ENCODE assay signal across 8 cellular contexts in genomic region chr6:149318581-149319286, GRCh38. TPM values are rescaled to one million over a fixed set of nuclear protein-coding genes. Genes with fewer than 3 reads are reported as not detected.
DNase-seq lines count a peak whose midpoint lies in the region; ATAC-seq, FAIRE-seq and TF ChIP-seq lines count a peak whose summit lies in the region.

No MANE protein-coding gene starts in this region.

- intact Hi-C loops in K562 (cut with micrococcal nuclease) (loop anchor here (5.0 kb wide), 3 partner anchors 89 to 176 kb away; no protein-coding TSS in a partner anchor), testis (cut with DNase I; ENCODE audit: low total_unique reads) (no loop called here)

- H3K9ac ChIP-seq in K562 (ENCODE audit: insufficient read depth in 1 of 2, low read depth in 2 of 2, low read length in 2 of 2), result peak overlapping the region; percentile 67 to 96; a peak in 3 of 4 replicates
- peak overlapping the region; percentile 79 to 81 for H3K9ac ChIP-seq in liver (ENCODE audit: low read depth in 1 of 2, low read length in 2 of 2)

- in situ Hi-C loops in K562 (cut with MboI), result no loop called here

- peak overlapping the region; percentile 88 for H3K4me2 ChIP-seq in K562 (ENCODE audit: insufficient read depth, low read length)

- H3K4me1 ChIP-seq in K562 (replicated peaks in 1 of 2; ENCODE audit: control insufficient read depth in 2 of 2, insufficient read depth in 2 of 2, low read length in 2 of 2), result peaks cover 7 to 9% of the 10 kb centered on the region in 2 experiments; a peak in 3 of 5 replicates
- H3K4me1 ChIP-seq in liver (ENCODE audit: control insufficient read depth in 4 of 4, insufficient read depth in 4 of 4, low read length in 3 of 4), result peaks cover 5 to 32% (median 16%) of the 10 kb centered on the region in 4 donors
- peaks cover 24% of the 10 kb centered on the region for H3K4me1 ChIP-seq in testis

- peak; percentile 20 for ATAC-seq in GM21515 (IDR thresholded peaks at IDR 0.05; ENCODE audit: unreplicated experiment)
- peak; percentile 8; the same call in 2 of the 3 replicates for ATAC-seq in K562
- no peak for ATAC-seq in omental fat pad (ENCODE audit: low FRiP score)

- H3K9me3 ChIP-seq in K562 (replicated peaks; ENCODE audit: control insufficient read depth, insufficient read depth, low read depth, low read length) (no peaks in the 10 kb centered on the region), liver (ENCODE audit: control insufficient read depth in 4 of 4, low read length in 3 of 4) (no peaks in the 10 kb centered on the region), testis (no peaks in the 10 kb centered on the region)

- TF ChIP-seq EP300 in K562 (IDR thresholded peaks at IDR 0.05; ENCODE audit: low read length), result no peak

- no peaks in the 10 kb centered on the region for H3K9me1 ChIP-seq in K562 (ENCODE audit: control insufficient read depth, insufficient read depth, low read length)

- POLR2A ChIA-PET in K562 (lab: Yijun Ruan, JAX), result interaction anchor here (1.2 to 1.6 kb wide), 3 partner anchors 14 to 25 kb away, joined by 3 to 5 read pairs (median 3); no protein-coding TSS in a partner anchor

- peak overlapping the region; percentile 89 for H3K4me3 ChIP-seq in K562
- peak overlapping the region; percentile 78 to 98 (median 91) for H3K4me3 ChIP-seq in liver (ENCODE audit: low read depth in 1 of 3, low read length in 3 of 3)
- H3K4me3 ChIP-seq in testis, result peak overlapping the region; percentile 89 to 92

- DNase-seq in NCI-H1105 treated with DMSO at 0.1 percent for 48 hours (lab: John Stamatoyannopoulos, UW) (peak; percentile 22), NCI-H1105 (lab: John Stamatoyannopoulos, UW) (no peak), NCI-H226 (peak; percentile 37), K562 (ENCODE audit: extremely low read depth in 1 of 4, low spot score in 3 of 4) (peak in 1 of 4 experiments; percentile 36), testis (peak; percentile 25), omental fat pad (ENCODE audit: low spot score) (no peak)

- TF ChIP-seq POLR2A in K562 (conservative IDR thresholded peaks at IDR 0.05) (no peak), testis (IDR thresholded peaks at IDR 0.05) (no peak)

- CTCF ChIA-PET in K562 (lab: Yijun Ruan, JAX; ENCODE audit: low intra/inter-chr PET ratio), result no interaction called here

- H3K79me2 ChIP-seq in K562 (ENCODE audit: control insufficient read depth, insufficient read depth, low read length), result peaks cover 66% of the 10 kb centered on the region

- H3K36me3 ChIP-seq in K562 (ENCODE audit: control insufficient read depth, insufficient read depth, low read length) (no peaks in the 10 kb centered on the region), liver (ENCODE audit: control insufficient read depth in 4 of 4, insufficient read depth in 3 of 4, low read depth in 1 of 4, low read length in 3 of 4) (no peaks in the 10 kb centered on the region), testis (ENCODE audit: low read depth, missing control alignments) (no peaks in the 10 kb centered on the region)

- H2AFZ ChIP-seq in K562 (ENCODE audit: low read depth, low read length), result no peak overlapping the region

- H3K27ac ChIP-seq in K562 (ENCODE audit: extremely low read depth, low read depth, low read length) (peak overlapping the region; percentile 30), liver (ENCODE audit: low read depth in 1 of 2, low read length in 2 of 2) (peak overlapping the region; percentile 96 to 98), testis (peak overlapping the region; percentile 96 to 99)

- BruUV-seq in K562 (replicated peaks; lab: Mats Ljungman, UMichigan), result no TSS peak

- FAIRE-seq in K562 (lab: Jason Lieb, UNC), result no peak

- TF ChIP-seq RAD21 in K562 (CRISPR knock-in tag; conservative IDR thresholded peaks at IDR 0.05 in 1 of 2, IDR thresholded peaks at IDR 0.05 in 1 of 2), result no peak
- peak in 1 of 2 donors; percentile 14 for TF ChIP-seq RAD21 in liver (IDR thresholded peaks at IDR 0.05)

- no peaks in the 10 kb centered on the region for H3K27me3 ChIP-seq in K562 (ENCODE audit: control insufficient read depth in 2 of 2, insufficient read depth in 2 of 2, low read length in 2 of 2)
- no peaks in the 10 kb centered on the region for H3K27me3 ChIP-seq in liver (ENCODE audit: control insufficient read depth in 4 of 4, insufficient read depth in 4 of 4, low read length in 3 of 4)
- no peaks in the 10 kb centered on the region for H3K27me3 ChIP-seq in testis

- WGBS in K562 (ENCODE audit: insufficient coverage, low coverage, missing lambda C conversion rate), result 5% methylated on average over 14 of the region's 14 CpGs
- WGBS in liver, result under 1% methylated on average over 14 of the region's 14 CpGs
- 2 to 3% methylated on average over 14 of the region's 14 CpGs for WGBS in testis, 2 donors

- peaks cover 10% of the 10 kb centered on the region for H4K20me1 ChIP-seq in K562 (replicated peaks; ENCODE audit: control insufficient read depth, insufficient read depth, low read length)

- TF ChIP-seq CTCF in K562 (IDR thresholded peaks at IDR 0.05 in 2 of 3, conservative IDR thresholded peaks at IDR 0.05 in 1 of 3; ENCODE audit: insufficient read depth in 2 of 3, low read depth in 1 of 3, low read length in 3 of 3), result no peak
- no peak for TF ChIP-seq CTCF in liver (IDR thresholded peaks at IDR 0.05; ENCODE audit: low read depth, low read length, missing input control)
- TF ChIP-seq CTCF in testis (IDR thresholded peaks at IDR 0.05), result no peak
- no peak for TF ChIP-seq CTCF in omental fat pad (IDR thresholded peaks at IDR 0.05)

TF ChIP-seq in K562, 482 proteins besides CTCF, POLR2A, EP300 and RAD21 (continues in another document):
- TF ChIP-seq ADNP (tag; IDR thresholded peaks at IDR 0.05) (no peak), SIRT6 (IDR thresholded peaks at IDR 0.05; ENCODE audit: low read depth, low read length) (no peak), SMAD4 (CRISPR knock-in tag; conservative IDR thresholded peaks at IDR 0.05) (no peak), HDAC6 (IDR thresholded peaks at IDR 0.05; ENCODE audit: low read depth, low read length) (no peak), ZNF79 (CRISPR knock-in tag; IDR thresholded peaks at IDR 0.05; ENCODE audit: low read depth) (no peak), ZEB2 (IDR thresholded peaks at IDR 0.05) (peak; percentile 23; the same call in 1 of the 2 replicates)

TF ChIP-seq in liver, 16 proteins besides CTCF, POLR2A, EP300 and RAD21 (continues in another document):
- peak in 1 of 2 donors; percentile 19 for TF ChIP-seq HNF4A (conservative IDR thresholded peaks at IDR 0.05)
- TF ChIP-seq FOXA1 (IDR thresholded peaks at IDR 0.05), result no peak
- TF ChIP-seq YY1 (IDR thresholded peaks at IDR 0.05), result peak; percentile 44
- TF ChIP-seq ZBTB33 (IDR thresholded peaks at IDR 0.05), result peak; percentile 41
- TF ChIP-seq ATF3 (IDR thresholded peaks at IDR 0.05), result no peak
- TF ChIP-seq EGR1 (IDR thresholded peaks at IDR 0.05; ENCODE audit: low read depth in 2 of 2), result no peak
- TF ChIP-seq RXRA (IDR thresholded peaks at IDR 0.05), result no peak
- no peak for TF ChIP-seq GABPA (IDR thresholded peaks at IDR 0.05 in 1 of 2, conservative IDR thresholded peaks at IDR 0.05 in 1 of 2)
- TF ChIP-seq MAX (IDR thresholded peaks at IDR 0.05), result no peak

RNA-seq across cellular contexts. Expression of gene TAB2, which starts 1.2 kb away (rescaled TPM):
- total RNA-seq in K562 (2011; cell fraction: chromatin; rRNA removed; ENCODE audit: low replicate concordance), result 32.6 and 83.4 TPM in 2 replicates
- 12.5 and 17.0 TPM in 2 replicates for total RNA-seq in K562 (2011; cell fraction: nucleolus; rRNA removed)
- total RNA-seq in K562 (2011; cell fraction: nucleoplasm; rRNA removed), result 22.4 and 28.9 TPM in 2 replicates
- total RNA-seq in K562 (2014; rRNA removed), result 9.1 and 10.6 TPM in 2 replicates
- total RNA-seq in K562 (2014; rRNA removed; fragmentation: Illumina TruSeq; extraction: Trizol), result 17.4 and 19.9 TPM in 2 replicates
- 18.9 and 21.5 TPM in 2 replicates for total RNA-seq in K562 (2015; rRNA removed; fragmentation: Illumina TruSeq; extraction: Trizol)
- total RNA-seq in K562 (2021), result 19.3 and 23.2 TPM in 2 replicates
- 36.3 and 38.3 TPM in 2 replicates for polyA plus RNA-seq in K562 (2011; rRNA removed)
- polyA plus RNA-seq in K562 (2011; cell fraction: cytosol; rRNA removed), result 14.7 and 22.5 TPM in 2 replicates
- 16.4 and 24.9 TPM in 2 replicates for polyA plus RNA-seq in K562 (2011; cell fraction: nucleus; rRNA removed)
- 19.1 and 25.4 TPM in 2 replicates for polyA plus RNA-seq in K562 (2012)
- polyA plus RNA-seq in K562 (2014; fragmentation: Illumina TruSeq; extraction: Trizol), result 29.8 and 32.9 TPM in 2 replicates
- 1 to 10 TPM; 9.5 to 10.0 TPM for polyA plus RNA-seq in K562 (2014; fragmentation: Nextera tagmentation; extraction: Ambion mirVana)
- polyA plus RNA-seq in K562 (2014; rRNA removed), result 16.9 and 18.6 TPM in 2 replicates
- 58.1 and 66.9 TPM in 2 replicates for polyA minus RNA-seq in K562 (2011; rRNA and poly(A)+ RNA removed)
- 20.3 and 20.8 TPM in 2 replicates for polyA minus RNA-seq in K562 (2011; cell fraction: cytosol; rRNA and poly(A)+ RNA removed)
- 16.2 and 25.0 TPM in 2 replicates for polyA minus RNA-seq in K562 (2011; cell fraction: nucleus; rRNA and poly(A)+ RNA removed)
- total RNA-seq in liver, result 10 to 100 TPM; 23.9 to 25.6 TPM
- polyA plus RNA-seq in liver, result 10 to 100 TPM; 10.5 to 12.1 TPM
- total RNA-seq in testis, result 10 to 100 TPM; 61.0 to 84.7 TPM
- polyA plus RNA-seq in testis (ENCODE audit: insufficient read depth, low read depth, low replicate concordance), result 45.1 TPM
- 10 to 100 TPM; 40.0 to 88.4 (median 58.6) TPM for total RNA-seq in omental fat pad

Comparison
In these comparisons a context has a peak if more than half of its experiments do, and no peak if none do; other contexts are left out.
1. DNase-seq: peak in NCI-H1105 treated with DMSO at 0.1 percent for 48 hours (single experiment), NCI-H226 (single experiment) and testis (single experiment); none in NCI-H1105 (single experiment) and omental fat pad (single experiment).
2. H3K27ac ChIP-seq: peak in every context shown above with its lines; median percentile 98 in testis; 97 in liver; 30 in K562.
3. Peak in every context shown above with its lines, with median percentiles within 50 percentile points of each other: H3K4me3 ChIP-seq.